In the genomic region with DNA sequence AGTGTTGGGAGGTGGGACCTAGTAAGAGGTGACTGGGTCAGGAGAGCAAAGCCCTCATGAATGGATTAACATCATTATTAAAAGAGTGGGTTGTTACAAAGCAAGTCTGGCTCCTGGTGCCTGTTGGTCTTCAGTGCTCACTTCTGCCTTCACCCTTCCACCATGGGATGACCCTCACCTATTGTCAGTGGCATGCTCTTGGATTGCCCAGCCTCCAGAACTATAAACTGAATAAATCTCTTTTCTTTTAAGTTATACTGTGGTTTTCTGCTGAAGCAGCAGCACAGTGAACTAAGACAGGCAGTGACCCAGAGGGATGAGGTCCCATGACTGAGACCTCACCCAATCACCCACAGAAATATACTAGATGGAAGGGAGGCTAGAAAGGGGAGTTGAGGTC, we compare ENCODE assay signal across 38 cellular contexts.
"Had no signal": no experiment of that assay in that cellular context is flagged by ENCODE, and none has a peak within 500 bp of the region (broad histone marks: within the 10 kb centered on the region; RNA-seq: fewer than 3 reads in every experiment).

No MANE protein-coding gene starts in this region.

- H3K4me3 ChIP-seq: ascending aorta, cardiac muscle cell had no signal

- H3K27me3 Mint-ChIP-seq: activated CD8-positive, alpha-beta memory T cell treated with anti-CD3 and anti-CD28 coated beads, Interleukin-2, amount 10 ng/mL, durations not matched to agents 7 days and 5 days; activated naive CD4-positive, alpha-beta T cell treated with anti-CD3 and anti-CD28 coated beads, Interleukin-2, amount 50 U/mL, for 24 hours; activated naive CD8-positive, alpha-beta T cell; activated naive CD8-positive, alpha-beta T cell treated with anti-CD3 and anti-CD28 coated beads, Interleukin-2, amount 50 U/mL, for 24 hours; activated T-cell treated with anti-CD3 and anti-CD28 coated beads, Interleukin-2, amount 50 U/mL, for 24 hours had no signal

- H3K27ac Mint-ChIP-seq: activated B cell treated with CpG ODN at 0.5 μM for 24 hours; activated CD4-positive, alpha-beta memory T cell treated with anti-CD3 and anti-CD28 coated beads for 36 hours; activated CD4-positive, alpha-beta T cell treated with anti-CD3 and anti-CD28 coated beads, Interleukin-2, amount 10 ng/mL, durations not matched to agents 24 days and 14 days; activated CD8-positive, alpha-beta memory T cell treated with anti-CD3 and anti-CD28 coated beads, Interleukin-2, amount 10 ng/mL, durations not matched to agents 7 days and 5 days; activated CD8-positive, alpha-beta T cell treated with anti-CD3 and anti-CD28 coated beads, Interleukin-2, amount 10 ng/mL, durations not matched to agents 7 days and 5 days; activated naive CD4-positive, alpha-beta T cell treated with anti-CD3 and anti-CD28 coated beads, Interleukin-2, amount 10 ng/mL, durations not matched to agents 7 days and 5 days; activated naive CD4-positive, alpha-beta T cell treated with anti-CD3 and anti-CD28 coated beads, Interleukin-2, amount 50 U/mL, for 24 hours; activated naive CD8-positive, alpha-beta T cell; activated naive CD8-positive, alpha-beta T cell treated with anti-CD3 and anti-CD28 coated beads, Interleukin-2, amount 10 ng/mL, durations not matched to agents 7 days and 5 days; activated naive CD8-positive, alpha-beta T cell treated with anti-CD3 and anti-CD28 coated beads, Interleukin-2, amount 50 U/mL, for 24 hours; activated T-cell treated with anti-CD3 and anti-CD28 coated beads, Interleukin-2, amount 50 U/mL, for 24 hours; activated T-helper 2 cell treated with anti-CD3 and anti-CD28 coated beads, Interferon-gamma antibody, Interleukin-2, Interleukin-4, amounts not matched to agents 10 μg/mL and 5 μg/mL and 100 μg/mL, durations not matched to agents 14 hours and 24 hours and 36 hours; brain; T-helper 1 cell treated with Interleukin-12 subunit alpha and Interleukin-12 subunit beta and Interleukin-4 antibody, amounts not matched to agents 30 μg/mL and 1 μg/mL, for 36 hours; T-helper 2 cell treated with Interferon-gamma antibody and Interleukin-4, amounts not matched to agents 5 μg/mL and 100 μg/mL, for 36 hours had no signal

- H3K36me3 ChIP-seq: ascending aorta, cardiac muscle cell had no signal

- H3K9me3 ChIP-seq: ascending aorta had no signal

- H3K4me1 Mint-ChIP-seq: activated B cell treated with CpG ODN at 0.5 μM for 24 hours; activated naive CD4-positive, alpha-beta T cell treated with anti-CD3 and anti-CD28 coated beads, Interleukin-2, amount 10 ng/mL, durations not matched to agents 7 days and 5 days; activated naive CD4-positive, alpha-beta T cell treated with anti-CD3 and anti-CD28 coated beads, Interleukin-2, amount 50 U/mL, for 24 hours; central memory CD8-positive, alpha-beta T cell had no signal

- FAIRE-seq: bronchial epithelial cell, TTC549 had no signal

- DNase-seq: activated B cell treated with CpG ODN at 0.5 μM for 24 hours; activated CD4-positive, alpha-beta memory T cell treated with anti-CD3 and anti-CD28 coated beads for 36 hours; activated CD4-positive, alpha-beta T cell treated with anti-CD3 and anti-CD28 coated beads for 4 hours; activated CD4-positive, alpha-beta T cell treated with anti-CD3 and anti-CD28 coated beads, Interleukin-2, amount 10 ng/mL, durations not matched to agents 24 days and 14 days; activated CD4-positive, alpha-beta T cell treated with anti-CD3 and anti-CD28 coated beads, Interleukin-2, amount 50 U/mL, for 1 hour; activated CD4-positive, alpha-beta T cell treated with anti-CD3 and anti-CD28 coated beads, Interleukin-2, amount 50 U/mL, for 4 hours; activated CD4-positive, CD25-positive, alpha-beta regulatory T cell treated with anti-CD3 and anti-CD28 coated beads, Interleukin-2, amount 50 U/mL, for 72 hours; activated CD8-positive, alpha-beta memory T cell treated with anti-CD3 and anti-CD28 coated beads for 24 hours; activated CD8-positive, alpha-beta memory T cell treated with anti-CD3 and anti-CD28 coated beads, Interleukin-2, amount 10 ng/mL, durations not matched to agents 7 days and 5 days; activated CD8-positive, alpha-beta memory T cell treated with anti-CD3 and anti-CD28 coated beads, Interleukin-2, amount 50 U/mL, for 48 hours; activated CD8-positive, alpha-beta T cell treated with anti-CD3 and anti-CD28 coated beads, Interleukin-2, amount 10 ng/mL, durations not matched to agents 7 days and 5 days; activated effector memory CD4-positive, alpha-beta T cell treated with Interleukin-2 at 50 U/mL for 16 hours; activated gamma-delta T cell; activated naive CD4-positive, alpha-beta T cell treated with anti-CD3 and anti-CD28 coated beads, Interleukin-2, amount 10 ng/mL, durations not matched to agents 7 days and 5 days; activated naive CD4-positive, alpha-beta T cell treated with Interleukin-2 at 50 U/mL for 16 hours; activated naive CD8-positive, alpha-beta T cell treated with anti-CD3 and anti-CD28 coated beads, Interleukin-2, amount 10 ng/mL, durations not matched to agents 7 days and 5 days; activated naive CD8-positive, alpha-beta T cell treated with anti-CD3 and anti-CD28 coated beads, Interleukin-2, amount 50 U/mL, for 24 hours; activated T-cell treated with anti-CD3 and anti-CD28 coated beads, Interleukin-2, amount 50 U/mL, for 24 hours; activated T-cell treated with anti-CD3 and anti-CD28 coated beads, Interleukin-2, amount 50 U/mL, for 48 hours; amygdala; anterior cingulate cortex; caudate nucleus; cerebellar nuclear complex; T-helper 1 cell; T-helper 2 cell; T-helper 9 cell had no signal

- H3K9me3 Mint-ChIP-seq: activated B cell treated with CpG ODN at 0.5 μM for 24 hours; activated CD4-positive, alpha-beta memory T cell treated with anti-CD3 and anti-CD28 coated beads for 36 hours; activated CD4-positive, alpha-beta T cell treated with anti-CD3 and anti-CD28 coated beads, Interleukin-2, amount 10 ng/mL, durations not matched to agents 24 days and 14 days; activated naive CD4-positive, alpha-beta T cell treated with anti-CD3 and anti-CD28 coated beads, Interleukin-2, amount 10 ng/mL, durations not matched to agents 7 days and 5 days; activated naive CD4-positive, alpha-beta T cell treated with anti-CD3 and anti-CD28 coated beads, Interleukin-2, amount 50 U/mL, for 24 hours; activated naive CD8-positive, alpha-beta T cell treated with anti-CD3 and anti-CD28 coated beads, Interleukin-2, amount 10 ng/mL, durations not matched to agents 7 days and 5 days; activated naive CD8-positive, alpha-beta T cell treated with anti-CD3 and anti-CD28 coated beads, Interleukin-2, amount 50 U/mL, for 24 hours; activated T-cell treated with anti-CD3 and anti-CD28 coated beads, Interleukin-2, amount 50 U/mL, for 24 hours; activated T-helper 2 cell treated with anti-CD3 and anti-CD28 coated beads, Interferon-gamma antibody, Interleukin-2, Interleukin-4, amounts not matched to agents 10 μg/mL and 5 μg/mL and 100 μg/mL, durations not matched to agents 14 hours and 24 hours and 36 hours; central memory CD8-positive, alpha-beta T cell; T-helper 1 cell treated with Interleukin-12 subunit alpha and Interleukin-12 subunit beta and Interleukin-4 antibody, amounts not matched to agents 30 μg/mL and 1 μg/mL, for 36 hours; T-helper 2 cell treated with Interferon-gamma antibody and Interleukin-4, amounts not matched to agents 5 μg/mL and 100 μg/mL, for 36 hours had no signal

- H3K27ac ChIP-seq: ascending aorta, cardiac muscle cell, VCaP had no signal

- ATAC-seq: activated CD8-positive, alpha-beta memory T cell treated with anti-CD3 and anti-CD28 coated beads, Interleukin-2, amount 10 ng/mL, durations not matched to agents 7 days and 5 days; activated CD8-positive, alpha-beta T cell treated with anti-CD3 and anti-CD28 coated beads, Interleukin-2, amount 10 ng/mL, durations not matched to agents 7 days and 5 days; activated naive CD8-positive, alpha-beta T cell treated with anti-CD3 and anti-CD28 coated beads, Interleukin-2, amount 50 U/mL, for 24 hours had no signal

- H3K36me3 Mint-ChIP-seq: activated CD4-positive, alpha-beta memory T cell treated with anti-CD3 and anti-CD28 coated beads for 36 hours; activated CD8-positive, alpha-beta memory T cell treated with anti-CD3 and anti-CD28 coated beads, Interleukin-2, amount 10 ng/mL, durations not matched to agents 7 days and 5 days; activated naive CD4-positive, alpha-beta T cell treated with anti-CD3 and anti-CD28 coated beads, Interleukin-2, amount 10 ng/mL, durations not matched to agents 7 days and 5 days; activated naive CD4-positive, alpha-beta T cell treated with anti-CD3 and anti-CD28 coated beads, Interleukin-2, amount 50 U/mL, for 24 hours; activated naive CD8-positive, alpha-beta T cell; activated naive CD8-positive, alpha-beta T cell treated with anti-CD3 and anti-CD28 coated beads, Interleukin-2, amount 10 ng/mL, durations not matched to agents 7 days and 5 days; brain had no signal

- H3K4me3 Mint-ChIP-seq: activated B cell treated with CpG ODN at 0.5 μM for 24 hours; activated CD4-positive, alpha-beta memory T cell treated with anti-CD3 and anti-CD28 coated beads for 36 hours; activated CD4-positive, alpha-beta T cell treated with anti-CD3 and anti-CD28 coated beads, Interleukin-2, amount 10 ng/mL, durations not matched to agents 24 days and 14 days; activated CD8-positive, alpha-beta memory T cell treated with anti-CD3 and anti-CD28 coated beads, Interleukin-2, amount 10 ng/mL, durations not matched to agents 7 days and 5 days; activated CD8-positive, alpha-beta T cell treated with anti-CD3 and anti-CD28 coated beads, Interleukin-2, amount 10 ng/mL, durations not matched to agents 7 days and 5 days; activated naive CD4-positive, alpha-beta T cell treated with anti-CD3 and anti-CD28 coated beads, Interleukin-2, amount 10 ng/mL, durations not matched to agents 7 days and 5 days; activated naive CD4-positive, alpha-beta T cell treated with anti-CD3 and anti-CD28 coated beads, Interleukin-2, amount 50 U/mL, for 24 hours; activated naive CD8-positive, alpha-beta T cell; activated naive CD8-positive, alpha-beta T cell treated with anti-CD3 and anti-CD28 coated beads, Interleukin-2, amount 10 ng/mL, durations not matched to agents 7 days and 5 days; activated naive CD8-positive, alpha-beta T cell treated with anti-CD3 and anti-CD28 coated beads, Interleukin-2, amount 50 U/mL, for 24 hours; activated T-cell treated with anti-CD3 and anti-CD28 coated beads, Interleukin-2, amount 50 U/mL, for 24 hours; brain; central memory CD8-positive, alpha-beta T cell; T-helper 1 cell treated with Interleukin-12 subunit alpha and Interleukin-12 subunit beta and Interleukin-4 antibody, amounts not matched to agents 30 μg/mL and 1 μg/mL, for 36 hours; T-helper 2 cell treated with Interferon-gamma antibody and Interleukin-4, amounts not matched to agents 5 μg/mL and 100 μg/mL, for 36 hours had no signal

- H3K27me3 ChIP-seq: ascending aorta, cardiac muscle cell had no signal
